In the genomic region with DNA sequence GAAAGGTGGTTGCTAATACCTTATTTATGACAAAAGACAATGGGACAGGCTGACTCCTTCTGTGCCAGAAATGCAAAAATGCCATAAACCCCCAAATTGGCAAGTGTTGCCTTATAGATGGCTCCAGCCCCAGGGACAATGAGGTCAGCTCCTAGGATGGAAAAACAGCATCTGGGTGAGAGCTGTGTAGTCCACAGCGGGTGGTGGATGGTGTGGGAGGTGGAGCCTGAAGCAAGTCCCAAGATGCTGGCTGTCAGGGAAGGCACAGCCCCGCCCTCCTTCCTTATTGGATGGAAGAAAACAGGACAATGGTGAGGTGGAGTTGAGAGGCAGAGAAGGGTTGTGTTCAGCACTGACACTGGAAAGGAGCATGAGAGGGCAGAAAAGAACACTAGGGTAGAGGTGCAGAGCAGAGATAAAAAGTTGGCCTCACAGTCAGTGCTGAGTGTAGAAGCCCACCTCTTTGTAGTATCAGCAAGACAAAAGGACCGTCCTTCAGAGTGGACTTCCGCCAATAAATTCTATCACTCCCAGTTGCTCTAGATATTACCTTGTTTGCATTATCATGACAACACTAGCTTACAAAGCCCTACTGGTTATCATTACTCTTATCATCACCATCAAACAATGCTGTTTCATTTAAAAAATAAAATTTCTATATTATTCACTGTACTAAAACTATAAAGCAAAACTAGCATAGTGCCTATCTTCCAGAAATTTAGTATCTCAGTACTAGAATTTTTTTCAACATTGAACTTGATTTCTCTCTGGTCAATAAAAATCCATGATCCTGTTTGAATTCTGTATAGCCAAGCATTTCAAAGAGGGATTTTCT, we compare ENCODE assay signal across 8 cellular contexts. TPM values are rescaled to one million over a fixed set of nuclear protein-coding genes. Genes with fewer than 3 reads are reported as not detected.
DNase-seq lines count a peak whose midpoint lies in the region; ATAC-seq, FAIRE-seq and TF ChIP-seq lines count a peak whose summit lies in the region.

No MANE protein-coding gene starts in this region.

- no peak overlapping the region for H3K4me2 ChIP-seq in hepatocyte

- H3K27ac ChIP-seq in adrenal gland = peak overlapping the region in 3 of 5 donors; percentile 30 to 89 (median 84)
- no peak overlapping the region for H3K27ac ChIP-seq in hepatocyte

- no peak overlapping the region for H2AFZ ChIP-seq in hepatocyte

- peaks cover 12% of the 10 kb centered on the region for H3K79me2 ChIP-seq in hepatocyte

- H3K27me3 ChIP-seq in adrenal gland (no peaks in the 10 kb centered on the region), hepatocyte (no peaks in the 10 kb centered on the region)

- H3K36me3 ChIP-seq in adrenal gland (replicated peaks in 1 of 2) (no peaks in the 10 kb centered on the region), hepatocyte (replicated peaks; ENCODE audit: insufficient read depth, low read depth) (no peaks in the 10 kb centered on the region)

- H3K4me1 ChIP-seq in adrenal gland (replicated peaks in 1 of 2) (peaks cover 12 to 15% of the 10 kb centered on the region in 2 donors), hepatocyte (ENCODE audit: insufficient read depth) (peaks cover 8% of the 10 kb centered on the region)

- H3K9me3 ChIP-seq in adrenal gland (replicated peaks in 1 of 3) (no peaks in the 10 kb centered on the region), hepatocyte (ENCODE audit: low read depth) (no peaks in the 10 kb centered on the region)

- FAIRE-seq in GM19239 (lab: Jason Lieb, UNC) (peak; percentile 71), frontal cortex (lab: Jason Lieb, UNC) (no peak)

- intact Hi-C loops in adrenal gland (cut with DNase I) = loop anchor here in 1 of 2 donors (5.0 kb wide), 1 partner anchor 54 kb away; no protein-coding TSS in a partner anchor

- TF ChIP-seq CTCF in adrenal gland (IDR thresholded peaks at IDR 0.05) (no peak), hepatocyte (IDR thresholded peaks at IDR 0.05; ENCODE audit: poor library complexity) (no peak)

- no peak for TF ChIP-seq POLR2A in adrenal gland (IDR thresholded peaks at IDR 0.05)

- DNase-seq in AG08395 (ENCODE audit: low spot score) = peak; percentile 90
- no peak for DNase-seq in GM19239 (ENCODE audit: insufficient read length, low spot score)
- DNase-seq in NCI-H748 (lab: John Stamatoyannopoulos, UW; ENCODE audit: unreplicated experiment) = peak; percentile 82
- DNase-seq in adrenal gland = peak; percentile 38 to 77 (median 59)
- DNase-seq in hepatocyte (ENCODE audit: low spot score) = peak; percentile 36
- peak; percentile 60 for DNase-seq in stimulated activated naive CD8-positive, alpha-beta T cell treated with anti-CD3 and anti-CD28 coated beads, Interleukin-15, Interleukin-2, amounts not matched to agents 100 U/mL and 50 U/mL, for 24 hours
- DNase-seq in frontal cortex (ENCODE audit: low spot score in 2 of 2) = no peak

- H4K20me1 ChIP-seq in hepatocyte (ENCODE audit: insufficient read depth, poor library complexity, severe bottlenecking) = no peaks in the 10 kb centered on the region

- H3K9me2 ChIP-seq in hepatocyte (replicated peaks; ENCODE audit: insufficient read depth) = no peaks in the 10 kb centered on the region

- WGBS in adrenal gland, 4 donors = 45 to 53% (median 49%) methylated on average over 4 of the region's 4 CpGs
- WGBS in hepatocyte (ENCODE audit: low lambda C conversion rate, missing lambda C conversion rate) = 54% methylated on average over 4 of the region's 4 CpGs

- ATAC-seq in stimulated activated naive CD8-positive, alpha-beta T cell treated with anti-CD3 and anti-CD28 coated beads, Interleukin-15, Interleukin-2, amounts not matched to agents 100 U/mL and 50 U/mL, for 24 hours = peak; percentile 17
- no peak for ATAC-seq in HG03442 (IDR thresholded peaks at IDR 0.05; ENCODE audit: unreplicated experiment)

- H3K4me3 ChIP-seq in adrenal gland (peak overlapping the region in 1 of 4 donors; percentile 5), hepatocyte (no peak overlapping the region)

RNA-seq across cellular contexts. Expression of a gene that starts 3.7 kb away (rescaled TPM):
- total RNA-seq in adrenal gland (10 to 100 TPM; 11.4 to 32.9 (median 16.9) TPM), hepatocyte (24.2 and 27.3 TPM in 2 replicates), frontal cortex (40.4 TPM)
- polyA plus RNA-seq in adrenal gland (10 to 100 TPM in 1 of 3 donors, 1 to 10 TPM in 2; 4.3 to 20.7 (median 4.9) TPM), hepatocyte (14.0 and 14.6 TPM in 2 replicates)

RNA-seq across cellular contexts. Expression of a gene that starts 59.6 kb away (rescaled TPM):
- total RNA-seq in adrenal gland = 100 to 1,000 TPM; 216 to 543 (median 404) TPM
- polyA plus RNA-seq in adrenal gland = 100 to 1,000 TPM; 407 to 772 (median 547) TPM
- total RNA-seq in hepatocyte = 617 and 722 TPM in 2 replicates
- 528 and 543 TPM in 2 replicates for polyA plus RNA-seq in hepatocyte
- total RNA-seq in frontal cortex = 377 TPM

Comparison
In these comparisons a context has a peak if more than half of its experiments do, and no peak if none do; other contexts are left out.
1. DNase-seq: peak in AG08395 (single experiment), NCI-H748 (single experiment), adrenal gland (7 of 7), hepatocyte (single experiment) and stimulated activated naive CD8-positive, alpha-beta T cell treated with anti-CD3 and anti-CD28 coated beads, Interleukin-15, Interleukin-2, amounts not matched to agents 100 U/mL and 50 U/mL, for 24 hours (single experiment); none in GM19239 (single experiment) and frontal cortex (0 of 2).